ENCODE assay signal across 19 cellular contexts in genomic region chr7:12930534-12930933, GRCh38.
"Had no signal": no experiment of that assay in that cellular context is flagged by ENCODE, and none has a peak within 500 bp of the region (broad histone marks: within the 10 kb centered on the region; RNA-seq: fewer than 3 reads in every experiment).

No MANE protein-coding gene starts in this region.

- H3K9me3 ChIP-seq: body of pancreas, right atrium auricular region had no signal

- H3K9me3 Mint-ChIP-seq: activated CD4-positive, alpha-beta memory T cell treated with anti-CD3 and anti-CD28 coated beads, Interleukin-2, amount 10 ng/mL, durations not matched to agents 7 days and 5 days; activated naive CD4-positive, alpha-beta T cell treated with anti-CD3 and anti-CD28 coated beads, Interleukin-2, amount 50 U/mL, for 24 hours; activated T-cell treated with anti-CD3 and anti-CD28 coated beads, Interleukin-2, amount 50 U/mL, for 24 hours; dendritic cell treated with granulocyte-macrophage colony-stimulating factor and Interleukin-4, amounts not matched to agents 40 ng/mL and 50 ng/mL, for 4 days; stimulated activated naive CD8-positive, alpha-beta T cell treated with anti-CD3 and anti-CD28 coated beads, Interleukin-15, Interleukin-2, amounts not matched to agents 100 ng/mL and 50 ng/mL, for 24 hours had no signal

- H3K4me1 Mint-ChIP-seq: activated CD4-positive, alpha-beta memory T cell treated with anti-CD3 and anti-CD28 coated beads, Interleukin-2, amount 10 ng/mL, durations not matched to agents 7 days and 5 days; activated CD4-positive, alpha-beta T cell treated with anti-CD3 and anti-CD28 coated beads for 36 hours; activated naive CD4-positive, alpha-beta T cell treated with anti-CD3 and anti-CD28 coated beads, Interleukin-2, amount 50 U/mL, for 24 hours had no signal

- H3K27ac Mint-ChIP-seq: activated CD4-positive, alpha-beta memory T cell treated with anti-CD3 and anti-CD28 coated beads, Interleukin-2, amount 10 ng/mL, durations not matched to agents 7 days and 5 days; activated CD4-positive, alpha-beta T cell treated with anti-CD3 and anti-CD28 coated beads for 36 hours; activated naive CD4-positive, alpha-beta T cell treated with anti-CD3 and anti-CD28 coated beads, Interleukin-2, amount 50 U/mL, for 24 hours; activated T-cell treated with anti-CD3 and anti-CD28 coated beads, Interleukin-2, amount 50 U/mL, for 24 hours; dendritic cell treated with granulocyte-macrophage colony-stimulating factor and Interleukin-4, amounts not matched to agents 40 ng/mL and 50 ng/mL, for 4 days; stimulated activated naive CD8-positive, alpha-beta T cell treated with anti-CD3 and anti-CD28 coated beads, Interleukin-15, Interleukin-2, amounts not matched to agents 100 ng/mL and 50 ng/mL, for 24 hours had no signal

- H3K4me3 Mint-ChIP-seq: activated CD4-positive, alpha-beta memory T cell treated with anti-CD3 and anti-CD28 coated beads, Interleukin-2, amount 10 ng/mL, durations not matched to agents 7 days and 5 days; activated CD4-positive, alpha-beta T cell treated with anti-CD3 and anti-CD28 coated beads for 36 hours; activated naive CD4-positive, alpha-beta T cell treated with anti-CD3 and anti-CD28 coated beads, Interleukin-2, amount 50 U/mL, for 24 hours; activated T-cell treated with anti-CD3 and anti-CD28 coated beads, Interleukin-2, amount 50 U/mL, for 24 hours; dendritic cell treated with granulocyte-macrophage colony-stimulating factor and Interleukin-4, amounts not matched to agents 40 ng/mL and 50 ng/mL, for 4 days; stimulated activated naive CD8-positive, alpha-beta T cell treated with anti-CD3 and anti-CD28 coated beads, Interleukin-15, Interleukin-2, amounts not matched to agents 100 ng/mL and 50 ng/mL, for 24 hours; type B pancreatic cell had no signal

- H3K4me3 ChIP-seq: body of pancreas, right atrium auricular region, SK-N-MC, skin epidermis had no signal

- H3K27me3 Mint-ChIP-seq: dendritic cell treated with granulocyte-macrophage colony-stimulating factor and Interleukin-4, amounts not matched to agents 40 ng/mL and 50 ng/mL, for 4 days; progenitor cell of endocrine pancreas; type B pancreatic cell had no signal

- H3K27ac ChIP-seq: body of pancreas, right atrium auricular region, SK-N-MC, skin epidermis had no signal

- H3K27me3 ChIP-seq: body of pancreas, right atrium auricular region had no signal

- H3K36me3 ChIP-seq: right atrium auricular region had no signal

- H3K36me3 Mint-ChIP-seq: activated naive CD4-positive, alpha-beta T cell treated with anti-CD3 and anti-CD28 coated beads, Interleukin-2, amount 50 U/mL, for 24 hours; type B pancreatic cell had no signal

- DNase-seq: activated CD4-positive, alpha-beta memory T cell treated with anti-CD3 and anti-CD28 coated beads, Interleukin-2, amount 10 ng/mL, durations not matched to agents 7 days and 5 days; activated CD4-positive, alpha-beta T cell treated with anti-CD3 and anti-CD28 coated beads for 36 hours; activated T-cell treated with anti-CD3 and anti-CD28 coated beads, Interleukin-2, amount 50 U/mL, for 24 hours; amniotic stem cell; body of pancreas; cerebellar nuclear complex; effector memory CD4-positive, alpha-beta T cell; hypothalamus; kidney glomerular epithelial cell; left ventricle myocardium superior; T1000 had no signal
